In genomic region chr18:9899550-9899930, GRCh38 we compare ENCODE assay signal across 11 cellular contexts. TPM values are rescaled to one million over a fixed set of nuclear protein-coding genes. Genes with fewer than 3 reads are reported as not detected.
DNase-seq lines count a peak whose midpoint lies in the region; ATAC-seq and TF ChIP-seq lines count a peak whose summit lies in the region.
"Not testable (repeated sequence)": the region's sequence is repeated elsewhere in the genome, so short reads cannot be mapped to it uniquely, and the experiment has no call there.
"Had no signal": no experiment of that assay in that cellular context is flagged by ENCODE, and none has a peak within 500 bp of the region (broad histone marks: within the 10 kb centered on the region; RNA-seq: fewer than 3 reads in every experiment).

No MANE protein-coding gene starts in this region.

- not testable (repeated sequence) for TF ChIP-seq CTCF in HCT116 (IDR thresholded peaks at IDR 0.05 in 2 of 3, conservative IDR thresholded peaks at IDR 0.05 in 1 of 3; ENCODE audit: borderline replicate concordance in 1 of 3, insufficient read depth in 1 of 3, low read depth in 2 of 3, low read length in 2 of 3); PC-9 (conservative IDR thresholded peaks at IDR 0.05); colonic mucosa (IDR thresholded peaks at IDR 0.05)

- H4K20me1 ChIP-seq in HCT116 (ENCODE audit: insufficient read depth); PC-9 (ENCODE audit: insufficient read depth): not testable (repeated sequence)

- H3K27ac ChIP-seq in CD8-positive, alpha-beta memory T cell (ENCODE audit: low read depth, low read length) = peak overlapping the region; percentile 83
- H3K27ac ChIP-seq in HCT116 (ENCODE audit: low read depth, low read length) = peak overlapping the region; percentile 47
- peak overlapping the region; percentile 73 for H3K27ac ChIP-seq in PC-9
- peak overlapping the region; percentile 50 for H3K27ac ChIP-seq in colonic mucosa
- H3K27ac ChIP-seq in mesenchymal stem cell (ENCODE audit: low read length, poor library complexity, severe bottlenecking) = not testable (repeated sequence)

- not testable (repeated sequence) for H2AK5ac ChIP-seq in mesenchymal stem cell (ENCODE audit: low read length, severe bottlenecking)

- H2BK12ac ChIP-seq in mesenchymal stem cell (ENCODE audit: low read length in 2 of 2) = peak overlapping the region in 1 of 2 experiments; percentile 76

- not testable (repeated sequence) for H2BK15ac ChIP-seq in mesenchymal stem cell (ENCODE audit: low read depth, poor library complexity, severe bottlenecking)

- H3K9me3 Mint-ChIP-seq in CD8-positive, alpha-beta memory T cell; activated T-helper 1 cell treated with anti-CD3 and anti-CD28 coated beads, Interleukin-12 subunit alpha, Interleukin-12 subunit beta, Interleukin-2, Interleukin-4 antibody, amounts not matched to agents 30 ng/mL and 10 ng/mL and 1 ng/mL, durations not matched to agents 14 hours and 24 hours and 36 hours; stimulated activated naive CD8-positive, alpha-beta T cell treated with anti-CD3 and anti-CD28 coated beads, Interleukin-15, Interleukin-2, amounts not matched to agents 100 ng/mL and 50 ng/mL, for 24 hours: not testable (repeated sequence)

- not testable (repeated sequence) for H3K23ac ChIP-seq in mesenchymal stem cell (ENCODE audit: low read length in 2 of 2)

- peak overlapping the region in 1 of 2 experiments; percentile 41 for H3K14ac ChIP-seq in mesenchymal stem cell (ENCODE audit: low read length in 2 of 2)

- H3F3A ChIP-seq in PC-9 (ENCODE audit: insufficient read depth, low read depth) = peaks cover 15% of the 10 kb centered on the region

- not testable (repeated sequence) for H3K9me3 ChIP-seq in CD8-positive, alpha-beta memory T cell (ENCODE audit: low read length); HCT116 (ENCODE audit: control insufficient read depth in 1 of 2, insufficient read depth in 1 of 2, low read depth in 1 of 2, low read length in 2 of 2); PC-9 (ENCODE audit: insufficient read depth, low read depth); colonic mucosa; mesenchymal stem cell (ENCODE audit: control insufficient read depth, low read length)

- peak overlapping the region; percentile 73 for H2BK120ac ChIP-seq in mesenchymal stem cell (ENCODE audit: low read depth, low read length)

- H3K4me1 ChIP-seq in CD8-positive, alpha-beta memory T cell (ENCODE audit: insufficient read depth, low read length); colonic mucosa; mesenchymal stem cell (ENCODE audit: control insufficient read depth, insufficient read depth, low read depth, low read length): not testable (repeated sequence)
- H3K4me1 ChIP-seq in HCT116 (ENCODE audit: control insufficient read depth in 1 of 2, insufficient read depth in 2 of 2, low read length in 2 of 2) (peaks cover 35 to 80% of the 10 kb centered on the region in 2 experiments), PC-9 (replicated peaks; ENCODE audit: insufficient read depth) (peaks cover 25% of the 10 kb centered on the region)

- H3K79me2 ChIP-seq in HCT116 (ENCODE audit: insufficient read depth, low read length); PC-9 (ENCODE audit: low read depth): not testable (repeated sequence)

- POLR2A ChIA-PET in CD8-positive, alpha-beta memory T cell (lab: Charles Lee) = not testable (repeated sequence)
- POLR2A ChIA-PET in HCT116 (lab: Charles Lee) = interaction anchor here (1.0 to 1.5 kb wide), 2 partner anchors 14 to 29 kb away, joined by 5 read pairs; partner anchors contain the start of gene VAPA
- POLR2A ChIA-PET in PC-9 (lab: Charles Lee; ENCODE audit: unreplicated experiment) = interaction anchor here (0.5 to 1.7 kb wide), 7 partner anchors 10 to 225 kb away, joined by 3 to 33 read pairs (median 10); partner anchors contain the start of gene VAPA

- WGBS in mesenchymal stem cell = 97% methylated on average over 1 of the region's 1 CpG

- intact Hi-C loops in HCT116 (cut with micrococcal nuclease); activated T-helper 1 cell treated with anti-CD3 and anti-CD28 coated beads, Interleukin-12 subunit alpha, Interleukin-12 subunit beta, Interleukin-2, Interleukin-4 antibody, amounts not matched to agents 30 ng/mL and 10 ng/mL and 1 ng/mL, durations not matched to agents 14 hours and 24 hours and 36 hours (cut with micrococcal nuclease); colonic mucosa (cut with DNase I): not testable (repeated sequence)
- intact Hi-C loops in PC-9 (cut with micrococcal nuclease; ENCODE audit: unreplicated experiment) = loop anchor here (1.0 to 5.0 kb wide), 3 partner anchors 22 to 157 kb away; no protein-coding TSS in a partner anchor

- TF ChIP-seq POLR2A in HCT116 (IDR thresholded peaks at IDR 0.05; ENCODE audit: borderline replicate concordance, extremely low read depth, insufficient read depth, insufficient read length) = not testable (repeated sequence)

- not testable (repeated sequence) for BruUV-seq in HCT116 (replicated peaks; lab: Mats Ljungman, UMichigan)
- TSS peak; percentile 47 for BruUV-seq in PC-9 (replicated peaks; lab: Mats Ljungman, UMichigan)

- H3K4me1 Mint-ChIP-seq in CD8-positive, alpha-beta memory T cell = not testable (repeated sequence)
- peaks cover 14% of the 10 kb centered on the region for H3K4me1 Mint-ChIP-seq in activated T-helper 1 cell treated with anti-CD3 and anti-CD28 coated beads, Interleukin-12 subunit alpha, Interleukin-12 subunit beta, Interleukin-2, Interleukin-4 antibody, amounts not matched to agents 30 ng/mL and 10 ng/mL and 1 ng/mL, durations not matched to agents 14 hours and 24 hours and 36 hours (ENCODE audit: low read depth)
- H3K4me1 Mint-ChIP-seq in stimulated activated naive CD8-positive, alpha-beta T cell treated with anti-CD3 and anti-CD28 coated beads, Interleukin-15, Interleukin-2, amounts not matched to agents 100 ng/mL and 50 ng/mL, for 24 hours (ENCODE audit: low read depth) = peaks cover 25% of the 10 kb centered on the region

- CTCF ChIA-PET in CD8-positive, alpha-beta memory T cell (lab: Charles Lee); HCT116 (lab: Charles Lee): not testable (repeated sequence)
- CTCF ChIA-PET in PC-9 (lab: Charles Lee) = interaction anchor here (0.7 kb wide), 3 partner anchors 227 to 880 kb away, joined by 3 to 5 read pairs (median 4); no protein-coding TSS in a partner anchor

- RAD21 ChIA-PET in HCT116 (lab: Charles Lee; ENCODE audit: low non-redundant PET in 1 of 2, low total read pairs in 2 of 2, uncharacterized antibody in 2 of 2, unreplicated experiment in 2 of 2) = not testable (repeated sequence)

- H3K4me3 ChIP-seq in CD8-positive, alpha-beta memory T cell (ENCODE audit: low read length); PC-9; colonic mucosa; mesenchymal stem cell (ENCODE audit: insufficient read depth in 1 of 2, low read depth in 1 of 2, low read length in 2 of 2): not testable (repeated sequence)
- H3K4me3 ChIP-seq in HCT116 (replicated peaks in 1 of 2; ENCODE audit: low read depth in 1 of 2, low read length in 2 of 2) = peak overlapping the region in 1 of 2 experiments; percentile 51; a peak in 1 of 4 replicates

- H3K27me3 Mint-ChIP-seq in CD8-positive, alpha-beta memory T cell = peaks cover 2 to 13% of the 10 kb centered on the region in 2 donors
- H3K27me3 Mint-ChIP-seq in activated T-helper 1 cell treated with anti-CD3 and anti-CD28 coated beads, Interleukin-12 subunit alpha, Interleukin-12 subunit beta, Interleukin-2, Interleukin-4 antibody, amounts not matched to agents 30 ng/mL and 10 ng/mL and 1 ng/mL, durations not matched to agents 14 hours and 24 hours and 36 hours (ENCODE audit: insufficient read depth); stimulated activated naive CD8-positive, alpha-beta T cell treated with anti-CD3 and anti-CD28 coated beads, Interleukin-15, Interleukin-2, amounts not matched to agents 100 ng/mL and 50 ng/mL, for 24 hours: not testable (repeated sequence)

- not testable (repeated sequence) for H3K27me3 ChIP-seq in CD8-positive, alpha-beta memory T cell (ENCODE audit: insufficient read depth, low read length, poor library complexity, severe bottlenecking); HCT116 (ENCODE audit: insufficient read depth, low read length); PC-9 (ENCODE audit: insufficient read depth, low read depth); colonic mucosa; mesenchymal stem cell (ENCODE audit: control insufficient read depth in 1 of 2, insufficient read depth in 1 of 2, low read length in 2 of 2)

- not testable (repeated sequence) for H2BK5ac ChIP-seq in mesenchymal stem cell (ENCODE audit: low read depth, low read length, poor library complexity, severe bottlenecking)

- H4K91ac ChIP-seq in mesenchymal stem cell (ENCODE audit: low read length) = not testable (repeated sequence)

- H2AFZ ChIP-seq in HCT116 (ENCODE audit: low read depth, low read length, poor library complexity, severe bottlenecking) = peak overlapping the region; percentile 8
- H2AFZ ChIP-seq in PC-9; mesenchymal stem cell (ENCODE audit: low read depth, low read length): not testable (repeated sequence)

- H3K4me3 Mint-ChIP-seq in CD8-positive, alpha-beta memory T cell; activated T-helper 1 cell treated with anti-CD3 and anti-CD28 coated beads, Interleukin-12 subunit alpha, Interleukin-12 subunit beta, Interleukin-2, Interleukin-4 antibody, amounts not matched to agents 30 ng/mL and 10 ng/mL and 1 ng/mL, durations not matched to agents 14 hours and 24 hours and 36 hours; stimulated activated naive CD8-positive, alpha-beta T cell treated with anti-CD3 and anti-CD28 coated beads, Interleukin-15, Interleukin-2, amounts not matched to agents 100 ng/mL and 50 ng/mL, for 24 hours: not testable (repeated sequence)

- H3K27ac Mint-ChIP-seq in CD8-positive, alpha-beta memory T cell = not testable (repeated sequence)
- H3K27ac Mint-ChIP-seq in activated T-helper 1 cell treated with anti-CD3 and anti-CD28 coated beads, Interleukin-12 subunit alpha, Interleukin-12 subunit beta, Interleukin-2, Interleukin-4 antibody, amounts not matched to agents 30 ng/mL and 10 ng/mL and 1 ng/mL, durations not matched to agents 14 hours and 24 hours and 36 hours = peak overlapping the region; percentile 15
- peak overlapping the region; percentile 13 for H3K27ac Mint-ChIP-seq in stimulated activated naive CD8-positive, alpha-beta T cell treated with anti-CD3 and anti-CD28 coated beads, Interleukin-15, Interleukin-2, amounts not matched to agents 100 ng/mL and 50 ng/mL, for 24 hours

- peak overlapping the region; percentile 56; the same call in 1 of the 2 replicates for H3K9ac ChIP-seq in HCT116 (ENCODE audit: low read length)
- not testable (repeated sequence) for H3K9ac ChIP-seq in colonic mucosa (ENCODE audit: low read depth in 2 of 2, low read length in 2 of 2); mesenchymal stem cell (ENCODE audit: low read length)

- not testable (repeated sequence) for H3K36me3 ChIP-seq in CD8-positive, alpha-beta memory T cell (ENCODE audit: insufficient read depth, low read length); HCT116 (ENCODE audit: control insufficient read depth in 1 of 2, insufficient read depth in 2 of 2, low read length in 2 of 2); PC-9 (ENCODE audit: low read depth); colonic mucosa; mesenchymal stem cell (ENCODE audit: control insufficient read depth in 1 of 2, insufficient read depth in 2 of 2, low read depth in 1 of 2, low read length in 2 of 2)

- not testable (repeated sequence) for H3K9me2 ChIP-seq in HCT116 (ENCODE audit: insufficient read depth); PC-9 (ENCODE audit: insufficient read depth)

- H3K79me1 ChIP-seq in mesenchymal stem cell (replicated peaks; ENCODE audit: low read length, poor library complexity, severe bottlenecking) = not testable (repeated sequence)

- TF ChIP-seq RAD21 in HCT116 (IDR thresholded peaks at IDR 0.05; ENCODE audit: low read depth) = not testable (repeated sequence)

- ATAC-seq in HCT116 = not testable (repeated sequence)

- H3K18ac ChIP-seq in mesenchymal stem cell (ENCODE audit: low read depth in 1 of 2, low read length in 2 of 2) = peak overlapping the region in 1 of 2 experiments; percentile 79

- H3K36me3 Mint-ChIP-seq in CD8-positive, alpha-beta memory T cell; activated T-helper 1 cell treated with anti-CD3 and anti-CD28 coated beads, Interleukin-12 subunit alpha, Interleukin-12 subunit beta, Interleukin-2, Interleukin-4 antibody, amounts not matched to agents 30 ng/mL and 10 ng/mL and 1 ng/mL, durations not matched to agents 14 hours and 24 hours and 36 hours (ENCODE audit: low read depth); stimulated activated naive CD8-positive, alpha-beta T cell treated with anti-CD3 and anti-CD28 coated beads, Interleukin-15, Interleukin-2, amounts not matched to agents 100 ng/mL and 50 ng/mL, for 24 hours (ENCODE audit: low read depth): not testable (repeated sequence)

- H3K4me2 ChIP-seq in HCT116 (ENCODE audit: low read length) = peak overlapping the region; percentile 86
- peak overlapping the region; percentile 63 for H3K4me2 ChIP-seq in PC-9
- H3K4me2 ChIP-seq in mesenchymal stem cell (ENCODE audit: low read length, poor library complexity, severe bottlenecking) = not testable (repeated sequence)

- not testable (repeated sequence) for DNase-seq in CD8-positive, alpha-beta memory T cell; HCT116 (ENCODE audit: low read depth, low spot score); PC-9; activated T-helper 1 cell treated with anti-CD3 and anti-CD28 coated beads, Interleukin-12 subunit alpha, Interleukin-12 subunit beta, Interleukin-2, Interleukin-4 antibody, amounts not matched to agents 30 ng/mL and 10 ng/mL and 1 ng/mL, durations not matched to agents 14 hours and 24 hours and 36 hours (ENCODE audit: low spot score); colonic mucosa; mesenchymal stem cell

- not testable (repeated sequence) for H4K8ac ChIP-seq in mesenchymal stem cell (ENCODE audit: low read length)

- not testable (repeated sequence) for H3K4ac ChIP-seq in mesenchymal stem cell (ENCODE audit: low read depth in 1 of 2, low read length in 2 of 2)

RNA-seq across cellular contexts. Expression of gene TXNDC2, which starts 13.8 kb away (rescaled TPM):
- not detected for total RNA-seq in CD8-positive, alpha-beta memory T cell
- not detected for polyA plus RNA-seq in CD8-positive, alpha-beta memory T cell
- total RNA-seq in HCT116 (2021; ENCODE audit: unreplicated experiment) (0.12 TPM), PC-9 (2021) (0.11 TPM in 1 of 2 replicates, not detected in the other), colonic mucosa (not detected)
- 0.03 and 0.05 TPM in 2 replicates for polyA plus RNA-seq in HCT116 (2012)
- 0.26 TPM in 1 of 2 replicates, not detected in the other for total RNA-seq in activated T-helper 1 cell treated with anti-CD3 and anti-CD28 coated beads, Interleukin-12 subunit alpha, Interleukin-12 subunit beta, Interleukin-2, Interleukin-4 antibody, amounts not matched to agents 30 ng/mL and 10 ng/mL and 1 ng/mL, durations not matched to agents 14 hours and 24 hours and 36 hours
- polyA plus RNA-seq in mesenchymal stem cell (2013, experiment 1 of 2) = 0.15 TPM
- 0.26 TPM for polyA plus RNA-seq in mesenchymal stem cell (2013, experiment 2 of 2)
- total RNA-seq: CD4-positive, alpha-beta T cell; G401; HT-29 had no signal
- polyA plus RNA-seq: H1 had no signal

RNA-seq across cellular contexts. Expression of gene VAPA, which starts 14.3 kb away (rescaled TPM):
- 100 to 1,000 TPM; 167 to 193 TPM for total RNA-seq in CD8-positive, alpha-beta memory T cell
- polyA plus RNA-seq in CD8-positive, alpha-beta memory T cell = 228 TPM
- total RNA-seq in HCT116 (2021; ENCODE audit: unreplicated experiment) (295 TPM), PC-9 (2021) (340 and 359 TPM in 2 replicates), colonic mucosa (100 to 1,000 TPM; 224 to 295 TPM)
- polyA plus RNA-seq in HCT116 (2012) = 170 and 206 TPM in 2 replicates
- 187 and 201 TPM in 2 replicates for total RNA-seq in activated T-helper 1 cell treated with anti-CD3 and anti-CD28 coated beads, Interleukin-12 subunit alpha, Interleukin-12 subunit beta, Interleukin-2, Interleukin-4 antibody, amounts not matched to agents 30 ng/mL and 10 ng/mL and 1 ng/mL, durations not matched to agents 14 hours and 24 hours and 36 hours
- polyA plus RNA-seq in mesenchymal stem cell (2013, experiment 1 of 2) = 185 TPM
- 192 TPM for polyA plus RNA-seq in mesenchymal stem cell (2013, experiment 2 of 2)
